ENCODE assay signal across 8 cellular contexts in the genomic region with DNA sequence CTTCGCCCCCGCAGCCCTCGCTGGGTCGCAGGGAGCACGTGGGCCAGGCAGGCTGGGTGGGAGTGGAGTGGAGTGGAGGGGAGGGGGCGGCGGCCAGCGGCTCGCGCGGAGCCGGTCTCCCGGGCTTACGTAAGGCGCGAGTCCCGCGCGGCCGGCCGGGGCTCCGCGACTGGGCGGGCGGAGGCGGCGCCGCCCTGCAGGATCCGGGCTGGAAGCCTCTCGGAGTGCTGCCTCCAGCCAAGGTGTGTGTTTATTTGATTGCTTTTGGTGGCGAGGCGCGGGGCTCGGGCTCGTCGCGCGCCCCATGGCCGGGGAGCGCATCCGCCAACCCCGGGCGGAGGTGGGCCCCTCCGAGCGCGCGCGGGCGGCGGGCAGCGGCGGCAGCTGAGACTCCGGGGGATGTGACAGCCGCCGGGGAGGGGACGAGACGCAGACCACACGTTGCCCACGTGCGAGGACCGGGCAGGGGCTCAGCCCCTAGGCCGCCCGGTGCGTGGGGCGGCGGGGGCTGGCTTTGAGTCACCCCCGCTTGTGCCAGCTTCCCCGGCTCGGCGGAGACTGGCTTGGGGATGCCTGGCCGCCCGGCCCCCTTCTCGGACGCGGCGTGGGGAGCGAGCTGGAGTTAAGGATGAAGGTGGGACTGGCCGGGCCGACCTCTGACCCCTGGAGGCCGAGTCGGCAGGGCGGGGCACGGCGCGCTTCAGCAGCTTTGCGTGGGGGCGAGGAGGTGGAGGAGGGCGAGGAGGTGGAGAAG.
A peak's percentile ranks its signal among the peaks of the same experiment; 100 is the strongest.
DNase-seq lines count a peak whose midpoint lies in the region; ATAC-seq and TF ChIP-seq lines count a peak whose summit lies in the region.

No MANE protein-coding gene starts in this region.

- DNase-seq in GM20000 (ENCODE audit: low spot score) (peak; percentile 88), T47D (ENCODE audit: low read depth in 1 of 2, low spot score in 1 of 2) (peak; percentile 31 to 68), iris pigment epithelial cell (ENCODE audit: low read depth) (peak; percentile 35), NCI-H1694 treated with DMSO at 0.1 percent for 48 hours (lab: John Stamatoyannopoulos, UW) (no peak)
- DNase-seq in stimulated activated CD4-positive, alpha-beta T cell treated with anti-CD3 and anti-CD28 coated beads, Interleukin-12 subunit alpha, Interleukin-12 subunit beta, amount 100 ng/mL, for 48 hours (ENCODE audit: low read depth in 2 of 3, low spot score in 1 of 3) = peak; percentile 22 to 51 (median 28)

- H3K4me1 ChIP-seq in DOHH2 (ENCODE audit: control insufficient read depth, low read length) = peaks cover 16% of the 10 kb centered on the region

- H3K79me2 ChIP-seq in DOHH2 (ENCODE audit: control insufficient read depth, low read length) = peaks cover 20% of the 10 kb centered on the region

- no peaks in the 10 kb centered on the region for H3K9me2 ChIP-seq in DOHH2 (replicated peaks; ENCODE audit: control insufficient read depth, low read length)

- H3K4me3 ChIP-seq in DOHH2 (ENCODE audit: low read length) = peak overlapping the region; percentile 76

- ATAC-seq in HG03521 (IDR thresholded peaks at IDR 0.05; ENCODE audit: unreplicated experiment) = peak; percentile 60
- peak; percentile 60 for ATAC-seq in SK-N-SH treated with all-trans-retinoic acid at 6 μM for 48 hours

- H3K36me3 ChIP-seq in DOHH2 (ENCODE audit: control insufficient read depth, low read length) = no peaks in the 10 kb centered on the region

- H3K9me3 ChIP-seq in DOHH2 (ENCODE audit: control insufficient read depth, insufficient read depth, low read length) = no peaks in the 10 kb centered on the region

- no peaks in the 10 kb centered on the region for H3F3A ChIP-seq in DOHH2 (ENCODE audit: control insufficient read depth, insufficient read depth)

- no peaks in the 10 kb centered on the region; the same call in 1 of the 2 replicates for H4K20me1 ChIP-seq in DOHH2 (ENCODE audit: control insufficient read depth, insufficient read depth, low read depth, low read length)

- H3K4me2 ChIP-seq in DOHH2 (ENCODE audit: low read length) = peak overlapping the region; percentile 90

- H3K27me3 ChIP-seq in DOHH2 (ENCODE audit: control insufficient read depth, low read length) = peaks cover 40% of the 10 kb centered on the region

- in situ Hi-C loops in T47D (cut with HindIII; ENCODE audit: low pct_unique_long_range_greater_than_20kb, low sequenced_read_pairs) = no loop called here

- no peak for TF ChIP-seq CTCF in DOHH2 (IDR thresholded peaks at IDR 0.05; ENCODE audit: low read depth, low read length, poor library complexity, severe bottlenecking)
- TF ChIP-seq CTCF in GM20000 (IDR thresholded peaks at IDR 0.05; ENCODE audit: extremely low read depth, missing control alignments) = no peak

- H3K27ac ChIP-seq in DOHH2 (ENCODE audit: low read depth, low read length) = no peak overlapping the region

TF ChIP-seq in SK-N-SH treated with all-trans-retinoic acid at 6 μM for 48 hours, 23 proteins besides CTCF, POLR2A, EP300 and RAD21:
- TF ChIP-seq, protein P1, sequence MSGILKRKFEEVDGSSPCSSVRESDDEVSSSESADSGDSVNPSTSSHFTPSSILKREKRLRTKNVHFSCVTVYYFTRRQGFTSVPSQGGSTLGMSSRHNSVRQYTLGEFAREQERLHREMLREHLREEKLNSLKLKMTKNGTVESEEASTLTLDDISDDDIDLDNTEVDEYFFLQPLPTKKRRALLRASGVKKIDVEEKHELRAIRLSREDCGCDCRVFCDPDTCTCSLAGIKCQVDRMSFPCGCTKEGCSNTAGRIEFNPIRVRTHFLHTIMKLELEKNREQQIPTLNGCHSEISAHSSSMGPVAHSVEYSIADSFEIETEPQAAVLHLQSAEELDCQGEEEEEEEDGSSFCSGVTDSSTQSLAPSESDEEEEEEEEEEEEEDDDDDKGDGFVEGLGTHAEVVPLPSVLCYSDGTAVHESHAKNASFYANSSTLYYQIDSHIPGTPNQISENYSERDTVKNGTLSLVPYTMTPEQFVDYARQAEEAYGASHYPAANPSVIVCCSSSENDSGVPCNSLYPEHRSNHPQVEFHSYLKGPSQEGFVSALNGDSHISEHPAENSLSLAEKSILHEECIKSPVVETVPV (CRISPR knock-in tag; IDR thresholded peaks at IDR 0.05) = no peak
TF ChIP-seq in SK-N-SH treated with all-trans-retinoic acid at 6 μM for 48 hours: peak in this region for 0.
